Comparison of ENCODE assay signal across 3 cellular contexts in genomic region chr17:82080048-82080788, GRCh38.
A peak's percentile ranks its signal among the peaks of the same experiment; 100 is the strongest.
TF ChIP-seq lines count a peak whose summit lies in the region.

No MANE protein-coding gene starts in this region.

TF ChIP-seq in IMR-90, 13 proteins besides CTCF, POLR2A, EP300 and RAD21:
- TF ChIP-seq RCOR1 (IDR thresholded peaks at IDR 0.05; ENCODE audit: insufficient replicate concordance, low read length): no peak
- no peak for TF ChIP-seq MAZ (IDR thresholded peaks at IDR 0.05; ENCODE audit: borderline replicate concordance, low read depth, low read length)
- no peak for TF ChIP-seq ELK1 (IDR thresholded peaks at IDR 0.05; ENCODE audit: borderline replicate concordance, low read depth, low read length)
- TF ChIP-seq MAFK (IDR thresholded peaks at IDR 0.05; ENCODE audit: low read depth, low read length): no peak
- no peak for TF ChIP-seq BHLHE40 (IDR thresholded peaks at IDR 0.05; ENCODE audit: low read depth, low read length)
- no peak for TF ChIP-seq USF2 (IDR thresholded peaks at IDR 0.05; ENCODE audit: low read depth, low read length)
- no peak for TF ChIP-seq CEBPB (IDR thresholded peaks at IDR 0.05; ENCODE audit: low read depth, low read length)
- no peak for TF ChIP-seq NFE2L2 (IDR thresholded peaks at IDR 0.05; ENCODE audit: low read depth, low read length)
- TF ChIP-seq FOS (IDR thresholded peaks at IDR 0.05; ENCODE audit: low read depth, low read length): no peak
- no peak for TF ChIP-seq SMC3 (IDR thresholded peaks at IDR 0.05; ENCODE audit: low read depth, low read length)
- TF ChIP-seq MXI1 (IDR thresholded peaks at IDR 0.05; ENCODE audit: borderline replicate concordance, low read depth, low read length): no peak
- TF ChIP-seq CHD1 (IDR thresholded peaks at IDR 0.05; ENCODE audit: low read depth, low read length): no peak
- TF ChIP-seq RFX5 (IDR thresholded peaks at IDR 0.05; ENCODE audit: low read depth, low read length): no peak

TF ChIP-seq in K562, 482 proteins besides CTCF, POLR2A, EP300 and RAD21:
- TF ChIP-seq FIP1L1 (IDR thresholded peaks at IDR 0.05; ENCODE audit: low read depth, low read length, poor library complexity, severe bottlenecking) (peak; percentile 4), SUPT5H (IDR thresholded peaks at IDR 0.05) (0 out of 2 replicates have a peak, but pooled peaks have one; percentile 8), HNRNPL (IDR thresholded peaks at IDR 0.05; ENCODE audit: low read depth, low read length) (no peak), ZBTB33 (CRISPR knock-in tag; IDR thresholded peaks at IDR 0.05) (no peak), ZFX (CRISPR knock-in tag; IDR thresholded peaks at IDR 0.05) (peak; percentile 44; the same call in 1 of the 2 replicates), POLR2G (IDR thresholded peaks at IDR 0.05; ENCODE audit: low read depth, low read length) (peak; percentile 39; the same call in 1 of the 2 replicates), POLR2AphosphoS5 (IDR thresholded peaks at IDR 0.05; ENCODE audit: control insufficient read depth, insufficient read depth, low read depth, low read length) (peak; percentile 62; the same call in 1 of the 2 replicates), KLF6 (CRISPR knock-in tag; IDR thresholded peaks at IDR 0.05; ENCODE audit: borderline replicate concordance) (no peak), CHD2 (IDR thresholded peaks at IDR 0.05; ENCODE audit: low read depth, low read length) (no peak)

TF ChIP-seq in SK-N-SH treated with all-trans-retinoic acid at 6 μM for 48 hours, 23 proteins besides CTCF, POLR2A, EP300 and RAD21:
- TF ChIP-seq RARB (CRISPR knock-in tag; IDR thresholded peaks at IDR 0.05) (no peak), ZNF8 (CRISPR knock-in tag; IDR thresholded peaks at IDR 0.05) (no peak), SNAI2 (CRISPR knock-in tag; IDR thresholded peaks at IDR 0.05) (no peak), BACH2 (CRISPR knock-in tag; IDR thresholded peaks at IDR 0.05; ENCODE audit: borderline replicate concordance) (no peak), PATZ1 (CRISPR knock-in tag; IDR thresholded peaks at IDR 0.05; ENCODE audit: borderline replicate concordance) (no peak), GLIS3 (CRISPR knock-in tag; IDR thresholded peaks at IDR 0.05) (no peak), OSR1 (CRISPR knock-in tag; IDR thresholded peaks at IDR 0.05) (no peak), ESRRG (CRISPR knock-in tag; IDR thresholded peaks at IDR 0.05) (no peak), ZC3H10 (CRISPR knock-in tag; IDR thresholded peaks at IDR 0.05) (no peak), TOX (CRISPR knock-in tag; IDR thresholded peaks at IDR 0.05; ENCODE audit: borderline replicate concordance) (no peak), ZFP30 (CRISPR knock-in tag; IDR thresholded peaks at IDR 0.05) (no peak), CREB5 (CRISPR knock-in tag; IDR thresholded peaks at IDR 0.05; ENCODE audit: low read depth) (no peak), CSRNP3 (CRISPR knock-in tag; IDR thresholded peaks at IDR 0.05) (no peak), PPARA (CRISPR knock-in tag; IDR thresholded peaks at IDR 0.05; ENCODE audit: borderline replicate concordance) (no peak), ZNF565 (CRISPR knock-in tag; conservative IDR thresholded peaks at IDR 0.05; ENCODE audit: low read depth) (no peak), ARNTL (CRISPR knock-in tag; IDR thresholded peaks at IDR 0.05; ENCODE audit: borderline replicate concordance, low read depth) (no peak), ISL1 (CRISPR knock-in tag; IDR thresholded peaks at IDR 0.05) (no peak), CSDC2 (CRISPR knock-in tag; IDR thresholded peaks at IDR 0.05) (no peak), ZFP3 (CRISPR knock-in tag; IDR thresholded peaks at IDR 0.05) (no peak)
